Comparison of ENCODE assay signal across 20 cellular contexts in genomic region chr1:30885580-30886513, GRCh38. TPM values are rescaled to one million over a fixed set of nuclear protein-coding genes. Genes with fewer than 3 reads are reported as not detected.
DNase-seq lines count a peak whose midpoint lies in the region; ATAC-seq lines count a peak whose summit lies in the region.
"Had no signal": no experiment of that assay in that cellular context is flagged by ENCODE, and none has a peak within 500 bp of the region (broad histone marks: within the 10 kb centered on the region; RNA-seq: fewer than 3 reads in every experiment).

No MANE protein-coding gene starts in this region.

- peak; percentile 96 to 97 for DNase-seq in SJCRH30
- peak; percentile 65 for DNase-seq in cerebellum (ENCODE audit: low spot score)
- DNase-seq in SIG-M5 treated with dmso at 0.1 percent for 504 hours (lab: John Stamatoyannopoulos, UW; ENCODE audit: unreplicated experiment), result no peak
- no peak for DNase-seq in NCI-H1436 (lab: John Stamatoyannopoulos, UW)
- DNase-seq: activated naive CD4-positive, alpha-beta T cell treated with anti-CD3 and anti-CD28 coated beads, Interleukin-2, amount 10 ng/mL, durations not matched to agents 7 days and 5 days; cerebellar nuclear complex; DMS79; GM23248; MV-4-11; NCI-H2107; NCI-H69; PC-9; right lobe of liver; stimulated activated CD4-positive, alpha-beta T cell treated with anti-CD3 and anti-CD28 coated beads, Interleukin-4, amount 100 ng/mL, for 24 hours; SW 1271 had no signal

- H3K27me3 ChIP-seq in SJCRH30 (no peaks in the 10 kb centered on the region), muscle layer of duodenum (ENCODE audit: low read depth, low read length) (no peaks in the 10 kb centered on the region), stomach smooth muscle (ENCODE audit: control insufficient read depth in 1 of 2, insufficient read depth in 2 of 2, low read length in 2 of 2) (no peaks in the 10 kb centered on the region)
- H3K27me3 ChIP-seq: heart left ventricle, right lobe of liver had no signal

- no peak overlapping the region for H3K4me3 ChIP-seq in SJCRH30
- peak overlapping the region in 1 of 2 donors; percentile 11 for H3K4me3 ChIP-seq in muscle layer of duodenum (ENCODE audit: low read depth in 1 of 2, low read length in 2 of 2)
- H3K4me3 ChIP-seq in stomach smooth muscle (ENCODE audit: low read length in 2 of 2), result no peak overlapping the region
- H3K4me3 ChIP-seq: GM23248, heart left ventricle, PC-9, right lobe of liver had no signal

- H3K9ac ChIP-seq in stomach smooth muscle (ENCODE audit: low read length in 2 of 2), result peak overlapping the region; percentile 21 to 67
- H3K9ac ChIP-seq: GM23248 had no signal

- H3K4me1 ChIP-seq in SJCRH30 (peaks cover 82% of the 10 kb centered on the region), muscle layer of duodenum (ENCODE audit: control insufficient read depth in 1 of 2, insufficient read depth in 2 of 2, low read length in 2 of 2) (peaks cover 0 to 86% of the 10 kb centered on the region in 2 donors), stomach smooth muscle (ENCODE audit: control insufficient read depth, insufficient read depth, low read length) (peaks cover 88% of the 10 kb centered on the region)
- H3K4me1 ChIP-seq: right lobe of liver had no signal

- peak overlapping the region; percentile 92 for H3K27ac ChIP-seq in SJCRH30
- peak overlapping the region; percentile 74 for H3K27ac ChIP-seq in muscle layer of duodenum (ENCODE audit: low read length)
- H3K27ac ChIP-seq in stomach smooth muscle (ENCODE audit: low read length), result peak overlapping the region; percentile 97
- H3K27ac ChIP-seq: epithelial cell of prostate, GM23248, PC-9, right lobe of liver had no signal

- ATAC-seq in GM21526 (IDR thresholded peaks at IDR 0.05; ENCODE audit: low FRiP score, unreplicated experiment), result no peak

- H3K9me3 ChIP-seq in SJCRH30 (replicated peaks) (no peaks in the 10 kb centered on the region), muscle layer of duodenum (ENCODE audit: control insufficient read depth in 1 of 2, low read length in 2 of 2) (no peaks in the 10 kb centered on the region), stomach smooth muscle (ENCODE audit: control insufficient read depth in 2 of 2, low read length in 2 of 2) (no peaks in the 10 kb centered on the region)
- H3K9me3 ChIP-seq: heart left ventricle, right lobe of liver had no signal

- H3K36me3 ChIP-seq in SJCRH30 (no peaks in the 10 kb centered on the region), muscle layer of duodenum (ENCODE audit: control insufficient read depth in 1 of 2, insufficient read depth in 2 of 2, low read length in 2 of 2) (no peaks in the 10 kb centered on the region), stomach smooth muscle (ENCODE audit: control insufficient read depth in 2 of 2, insufficient read depth in 2 of 2, low read length in 2 of 2) (peaks cover 0 to 2% of the 10 kb centered on the region in 2 donors)
- H3K36me3 ChIP-seq: heart left ventricle, right lobe of liver had no signal

RNA-seq across cellular contexts. Expression of gene SDC3, which starts 22.7 kb away (rescaled TPM):
- 201 and 210 TPM in 2 replicates for total RNA-seq in SJCRH30 (2014; rRNA removed; shearing (Covaris generic))
- 79.0 TPM for total RNA-seq in cerebellum

Comparison
In these comparisons a context has a peak if more than half of its experiments do, and no peak if none do; other contexts are left out.
1. DNase-seq: peak in SJCRH30 (2 of 2) and cerebellum (single experiment); none in SIG-M5 treated with dmso at 0.1 percent for 504 hours (single experiment) and NCI-H1436 (single experiment).
2. Peak in every context shown above with its lines, with median percentiles within 50 percentile points of each other: H3K27ac ChIP-seq.